ENCODE assay signal across 8 cellular contexts in the genomic region with DNA sequence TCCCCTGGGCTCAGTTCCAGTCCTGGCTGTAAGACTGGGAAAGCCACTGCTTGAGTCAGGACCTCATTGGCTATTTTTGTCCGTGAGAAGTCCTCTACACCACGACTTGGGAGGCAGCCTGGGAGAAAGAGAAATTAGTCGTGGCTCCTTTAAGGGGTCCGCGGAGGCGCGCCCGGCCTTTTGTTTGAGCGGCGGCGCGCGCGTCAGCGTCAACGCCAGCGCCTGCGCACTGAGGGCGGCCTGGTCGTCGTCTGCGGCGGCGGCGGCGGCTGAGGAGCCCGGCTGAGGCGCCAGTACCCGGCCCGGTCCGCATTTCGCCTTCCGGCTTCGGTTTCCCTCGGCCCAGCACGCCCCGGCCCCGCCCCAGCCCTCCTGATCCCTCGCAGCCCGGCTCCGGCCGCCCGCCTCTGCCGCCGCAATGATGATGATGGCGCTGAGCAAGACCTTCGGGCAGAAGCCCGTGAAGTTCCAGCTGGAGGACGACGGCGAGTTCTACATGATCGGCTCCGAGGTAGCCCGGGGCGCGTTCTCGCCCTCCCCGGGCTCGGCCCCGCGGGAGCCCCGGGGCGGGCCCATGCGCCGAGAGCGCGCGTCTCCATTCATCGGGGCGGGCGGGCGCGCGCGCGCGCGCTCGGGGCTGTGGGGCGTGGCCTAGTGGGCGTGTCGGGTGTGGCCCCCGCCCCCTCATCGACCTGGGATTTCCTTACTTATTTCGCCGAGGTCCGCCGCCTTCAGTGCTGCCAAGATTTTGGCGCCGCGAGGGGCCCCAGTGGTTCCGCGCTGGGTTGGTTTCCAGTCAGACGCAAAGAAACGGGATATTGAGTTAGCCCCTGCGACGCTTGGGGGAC. TPM values are rescaled to one million over a fixed set of nuclear protein-coding genes. Genes with fewer than 3 reads are reported as not detected.
DNase-seq lines count a peak whose midpoint lies in the region; ATAC-seq and TF ChIP-seq lines count a peak whose summit lies in the region.

A gene (plus strand): TSS at position 215 of the 848 bp plus-strand sequence. CDS start 204 bp downstream, at position 419.

- no peaks in the 10 kb centered on the region for H3K9me3 ChIP-seq in endodermal cell (ENCODE audit: control insufficient read depth, low read length)
- no peaks in the 10 kb centered on the region for H3K9me3 ChIP-seq in mesodermal cell (ENCODE audit: control insufficient read depth, low read length)

- H3K27me3 ChIP-seq in HL-60 (ENCODE audit: insufficient read depth, poor library complexity, severe bottlenecking): no peaks in the 10 kb centered on the region
- no peaks in the 10 kb centered on the region for H3K27me3 ChIP-seq in endodermal cell (ENCODE audit: control insufficient read depth, insufficient read depth, low read length, poor library complexity, severe bottlenecking)

- H3K36me3 Mint-ChIP-seq in CD14-positive monocyte (peaks cover 0 to 16% of the 10 kb centered on the region in 2 donors), endodermal cell (ENCODE audit: low read depth) (peaks cover 7% of the 10 kb centered on the region)
- H3K36me3 Mint-ChIP-seq in activated CD8-positive, alpha-beta memory T cell treated with anti-CD3 and anti-CD28 coated beads, Interleukin-2, amount 10 ng/mL, durations not matched to agents 7 days and 5 days: peaks cover 6% of the 10 kb centered on the region

- peak within 1 kb of the TSS; percentile 98 for H3K9ac ChIP-seq in endodermal cell (ENCODE audit: extremely low read depth, low read length, poor library complexity, severe bottlenecking)

- DNase-seq in CD14-positive monocyte (ENCODE audit: low spot score) (peak; percentile 84), HL-60 (ENCODE audit: low read depth in 1 of 2, low spot score in 1 of 2) (peak; percentile 70 to 84), NOMO-1 treated with DMSO at 0.1 percent for 48 hours (lab: John Stamatoyannopoulos, UW; ENCODE audit: unreplicated experiment) (peak; percentile 83), endodermal cell (peak; percentile 95)
- peak; percentile 91 for DNase-seq in activated CD8-positive, alpha-beta memory T cell treated with anti-CD3 and anti-CD28 coated beads, Interleukin-2, amount 10 ng/mL, durations not matched to agents 7 days and 5 days
- peak; percentile 87 for DNase-seq in stimulated activated CD8-positive, alpha-beta memory T cell treated with anti-CD3 and anti-CD28 coated beads, Interleukin-15, amount 100 ng/mL, for 1 hour (ENCODE audit: low read depth)

- H3K36me3 ChIP-seq in endodermal cell (ENCODE audit: control insufficient read depth, insufficient read depth, low read length) (peaks cover 8% of the 10 kb centered on the region), mesodermal cell (ENCODE audit: control insufficient read depth, insufficient read depth, low read length) (peaks cover 34% of the 10 kb centered on the region)

- H3K4me3 ChIP-seq in HL-60 (replicated peaks; ENCODE audit: insufficient read depth, low read length) (peak within 1 kb of the TSS; percentile 73), endodermal cell (ENCODE audit: low read length) (peak within 1 kb of the TSS; percentile 94), mesodermal cell (ENCODE audit: extremely low read depth, insufficient read depth, low read length, poor library complexity, severe bottlenecking) (peak within 1 kb of the TSS; percentile 76)

- H3K4me3 Mint-ChIP-seq in CD14-positive monocyte (peak within 1 kb of the TSS; percentile 81 to 91), endodermal cell (peak within 1 kb of the TSS; percentile 79)
- peak within 1 kb of the TSS; percentile 94 for H3K4me3 Mint-ChIP-seq in activated CD8-positive, alpha-beta memory T cell treated with anti-CD3 and anti-CD28 coated beads, Interleukin-2, amount 10 ng/mL, durations not matched to agents 7 days and 5 days

- intact Hi-C loops in CD14-positive monocyte (cut with micrococcal nuclease): loop anchor here (2.0 to 5.0 kb wide), 3 partner anchors 52 to 225 kb away; a partner anchor contains a TSS

- no peaks in the 10 kb centered on the region for H3K9me3 Mint-ChIP-seq in CD14-positive monocyte
- H3K9me3 Mint-ChIP-seq in activated CD8-positive, alpha-beta memory T cell treated with anti-CD3 and anti-CD28 coated beads, Interleukin-2, amount 10 ng/mL, durations not matched to agents 7 days and 5 days (ENCODE audit: low read depth): no peaks in the 10 kb centered on the region
- H3K9me3 Mint-ChIP-seq in endodermal cell: no peaks in the 10 kb centered on the region

- H3K27ac ChIP-seq in HL-60 (replicated peaks) (peak within 1 kb of the TSS; percentile 97), endodermal cell (ENCODE audit: low read depth, low read length) (peak within 1 kb of the TSS; percentile 99), mesodermal cell (ENCODE audit: low read depth, low read length, severe bottlenecking) (peak within 1 kb of the TSS; percentile 100)

- ATAC-seq in GM19397 (IDR thresholded peaks at IDR 0.05; ENCODE audit: unreplicated experiment): peak; percentile 69
- ATAC-seq in activated CD8-positive, alpha-beta memory T cell treated with anti-CD3 and anti-CD28 coated beads, Interleukin-2, amount 10 ng/mL, durations not matched to agents 7 days and 5 days: peak; percentile 87

- H3K4me1 Mint-ChIP-seq in CD14-positive monocyte (peaks cover 15% of the 10 kb centered on the region), endodermal cell (peaks cover 29% of the 10 kb centered on the region)
- H3K4me1 Mint-ChIP-seq in activated CD8-positive, alpha-beta memory T cell treated with anti-CD3 and anti-CD28 coated beads, Interleukin-2, amount 10 ng/mL, durations not matched to agents 7 days and 5 days: peaks cover 47% of the 10 kb centered on the region

- 0% methylated on average over 13 to 97 of the region's 97 CpGs for WGBS in endodermal cell (ENCODE audit: insufficient coverage in 1 of 2, insufficient read length in 1 of 2), 2 experiments
- WGBS in mesodermal cell (ENCODE audit: insufficient coverage in 2 of 2), 2 experiments: 0% methylated on average over 31 to 92 of the region's 97 CpGs

- no peak for TF ChIP-seq CTCF in CD14-positive monocyte (IDR thresholded peaks at IDR 0.05)
- TF ChIP-seq CTCF in HL-60 (IDR thresholded peaks at IDR 0.05; ENCODE audit: insufficient read depth, low read length): no peak
- TF ChIP-seq CTCF in endodermal cell (conservative IDR thresholded peaks at IDR 0.05): no peak

- CTCF ChIA-PET in activated CD8-positive, alpha-beta memory T cell treated with anti-CD3 and anti-CD28 coated beads, Interleukin-2, amount 10 ng/mL, durations not matched to agents 7 days and 5 days (lab: Charles Lee): interaction anchor here (1.2 to 2.4 kb wide), 4 partner anchors 16 to 70 kb away, joined by 3 to 9 read pairs (median 6); a partner anchor contains a TSS

- H3K4me1 ChIP-seq in endodermal cell (ENCODE audit: control insufficient read depth, insufficient read depth, low read length) (peaks cover 13% of the 10 kb centered on the region), mesodermal cell (ENCODE audit: control insufficient read depth, insufficient read depth, low read length, poor library complexity, severe bottlenecking) (peaks cover 11% of the 10 kb centered on the region)

- H3K27me3 Mint-ChIP-seq in CD14-positive monocyte (ENCODE audit: low read depth in 3 of 3): peaks cover 0 to 3% (median 1%) of the 10 kb centered on the region in 3 donors
- no peaks in the 10 kb centered on the region for H3K27me3 Mint-ChIP-seq in activated CD8-positive, alpha-beta memory T cell treated with anti-CD3 and anti-CD28 coated beads, Interleukin-2, amount 10 ng/mL, durations not matched to agents 7 days and 5 days
- no peaks in the 10 kb centered on the region for H3K27me3 Mint-ChIP-seq in endodermal cell (ENCODE audit: insufficient read depth)

- H3K27ac Mint-ChIP-seq in CD14-positive monocyte: peak within 1 kb of the TSS; percentile 82 to 94 (median 87)
- H3K27ac Mint-ChIP-seq in activated CD8-positive, alpha-beta memory T cell treated with anti-CD3 and anti-CD28 coated beads, Interleukin-2, amount 10 ng/mL, durations not matched to agents 7 days and 5 days: peak within 1 kb of the TSS; percentile 87
- H3K27ac Mint-ChIP-seq in endodermal cell: peak within 1 kb of the TSS; percentile 92

RNA-seq across cellular contexts. Expression of the gene that starts here (rescaled TPM):
- polyA plus RNA-seq in CD14-positive monocyte: 10 to 100 TPM; 30.3 to 31.5 TPM
- 100 to 1,000 TPM; 117 to 137 TPM for total RNA-seq in activated CD8-positive, alpha-beta memory T cell treated with anti-CD3 and anti-CD28 coated beads, Interleukin-2, amount 10 ng/mL, durations not matched to agents 7 days and 5 days
- 100 to 1,000 TPM; 136 to 148 TPM for total RNA-seq in endodermal cell
- polyA plus RNA-seq in endodermal cell (2013, experiment 1 of 2): 201 TPM
- 179 TPM for polyA plus RNA-seq in endodermal cell (2013, experiment 2 of 2)
- polyA plus RNA-seq in mesodermal cell (2013, experiment 1 of 2): 178 TPM
- polyA plus RNA-seq in mesodermal cell (2013, experiment 2 of 2): 153 TPM

Comparison
In these comparisons a context has a peak if more than half of its experiments do, and no peak if none do; other contexts are left out.
1. Peak in every context shown above with its lines: DNase-seq, ATAC-seq, H3K4me3 ChIP-seq and H3K27ac ChIP-seq.